ENCODE assay signal across 1 cellular context in the genomic region with DNA sequence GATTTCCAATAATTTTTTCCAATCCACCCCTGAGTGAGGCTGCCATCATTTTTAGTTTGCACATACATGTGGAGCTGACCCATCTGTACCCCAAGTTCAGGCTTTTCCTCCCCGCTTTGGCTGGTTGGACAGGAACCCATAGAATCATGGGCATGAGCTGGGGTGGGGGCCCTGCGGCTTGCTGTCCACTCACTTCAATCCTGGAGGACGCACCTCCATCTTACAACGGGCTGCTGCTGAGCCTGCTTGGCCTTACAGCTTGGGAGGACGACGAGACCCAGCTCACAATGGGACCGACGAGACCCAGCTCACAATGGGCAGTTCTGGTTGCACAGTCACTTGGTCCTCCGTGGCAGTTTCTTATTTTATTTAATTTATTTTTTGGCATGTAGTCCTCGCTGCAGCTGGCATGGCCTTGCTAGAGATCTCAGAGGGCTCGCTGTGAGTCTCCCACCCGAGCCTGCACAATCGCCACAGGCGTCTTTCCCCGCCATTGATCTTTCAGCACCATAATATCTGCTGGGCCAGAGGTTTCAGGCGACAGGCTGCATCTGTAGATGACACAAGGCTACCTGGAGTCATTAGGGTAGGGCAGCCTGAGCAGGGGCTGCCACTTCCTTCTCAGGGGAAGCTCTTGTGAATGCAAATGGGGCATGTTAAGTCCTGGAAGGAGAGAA.
TF ChIP-seq lines count a peak whose summit lies in the region.

No MANE protein-coding gene starts in this region.

TF ChIP-seq in IMR-90, 13 proteins besides CTCF, POLR2A, EP300 and RAD21:
- TF ChIP-seq CHD1 (IDR thresholded peaks at IDR 0.05; ENCODE audit: low read depth, low read length) (no peak), NFE2L2 (IDR thresholded peaks at IDR 0.05; ENCODE audit: low read depth, low read length) (no peak), MAFK (IDR thresholded peaks at IDR 0.05; ENCODE audit: low read depth, low read length) (no peak), BHLHE40 (IDR thresholded peaks at IDR 0.05; ENCODE audit: low read depth, low read length) (no peak), CEBPB (IDR thresholded peaks at IDR 0.05; ENCODE audit: low read depth, low read length) (no peak), FOS (IDR thresholded peaks at IDR 0.05; ENCODE audit: low read depth, low read length) (no peak), RCOR1 (IDR thresholded peaks at IDR 0.05; ENCODE audit: insufficient replicate concordance, low read length) (no peak), SMC3 (IDR thresholded peaks at IDR 0.05; ENCODE audit: low read depth, low read length) (no peak), MAZ (IDR thresholded peaks at IDR 0.05; ENCODE audit: borderline replicate concordance, low read depth, low read length) (no peak), MXI1 (IDR thresholded peaks at IDR 0.05; ENCODE audit: borderline replicate concordance, low read depth, low read length) (no peak), RFX5 (IDR thresholded peaks at IDR 0.05; ENCODE audit: low read depth, low read length) (no peak)
- TF ChIP-seq, protein P1, sequence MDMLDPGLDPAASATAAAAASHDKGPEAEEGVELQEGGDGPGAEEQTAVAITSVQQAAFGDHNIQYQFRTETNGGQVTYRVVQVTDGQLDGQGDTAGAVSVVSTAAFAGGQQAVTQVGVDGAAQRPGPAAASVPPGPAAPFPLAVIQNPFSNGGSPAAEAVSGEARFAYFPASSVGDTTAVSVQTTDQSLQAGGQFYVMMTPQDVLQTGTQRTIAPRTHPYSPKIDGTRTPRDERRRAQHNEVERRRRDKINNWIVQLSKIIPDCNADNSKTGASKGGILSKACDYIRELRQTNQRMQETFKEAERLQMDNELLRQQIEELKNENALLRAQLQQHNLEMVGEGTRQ (IDR thresholded peaks at IDR 0.05; ENCODE audit: low read depth, low read length) = no peak
- TF ChIP-seq, protein P2, sequence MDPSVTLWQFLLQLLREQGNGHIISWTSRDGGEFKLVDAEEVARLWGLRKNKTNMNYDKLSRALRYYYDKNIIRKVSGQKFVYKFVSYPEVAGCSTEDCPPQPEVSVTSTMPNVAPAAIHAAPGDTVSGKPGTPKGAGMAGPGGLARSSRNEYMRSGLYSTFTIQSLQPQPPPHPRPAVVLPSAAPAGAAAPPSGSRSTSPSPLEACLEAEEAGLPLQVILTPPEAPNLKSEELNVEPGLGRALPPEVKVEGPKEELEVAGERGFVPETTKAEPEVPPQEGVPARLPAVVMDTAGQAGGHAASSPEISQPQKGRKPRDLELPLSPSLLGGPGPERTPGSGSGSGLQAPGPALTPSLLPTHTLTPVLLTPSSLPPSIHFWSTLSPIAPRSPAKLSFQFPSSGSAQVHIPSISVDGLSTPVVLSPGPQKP (IDR thresholded peaks at IDR 0.05; ENCODE audit: borderline replicate concordance, low read depth, low read length) = no peak
